ENCODE assay signal across 16 cellular contexts in genomic region chr4:71009091-71009490, GRCh38. TPM values are rescaled to one million over a fixed set of nuclear protein-coding genes. Genes with fewer than 3 reads are reported as not detected.
A peak's percentile ranks its signal among the peaks of the same experiment; 100 is the strongest.
DNase-seq lines count a peak whose midpoint lies in the region; ATAC-seq and TF ChIP-seq lines count a peak whose summit lies in the region.
"Had no signal": no experiment of that assay in that cellular context is flagged by ENCODE, and none has a peak within 500 bp of the region (broad histone marks: within the 10 kb centered on the region; RNA-seq: fewer than 3 reads in every experiment).

No MANE protein-coding gene starts in this region.

- H3K4me1 Mint-ChIP-seq in activated CD4-positive, alpha-beta T cell treated with anti-CD3 and anti-CD28 coated beads, Interleukin-2, amount 10 ng/mL, durations not matched to agents 24 days and 14 days = peaks cover 49% of the 10 kb centered on the region

- no peak overlapping the region for H3K4me2 ChIP-seq in OCI-LY1 (ENCODE audit: low read length)
- peak overlapping the region; percentile 62 for H3K4me2 ChIP-seq in osteoblast (ENCODE audit: insufficient read depth, low read length)
- H3K4me2 ChIP-seq: KMS-11 had no signal

- H3K4me1 ChIP-seq in OCI-LY1 (ENCODE audit: insufficient read depth, low read length, severe bottlenecking) (peaks cover 59% of the 10 kb centered on the region), osteoblast (ENCODE audit: insufficient read depth, low read length) (peaks cover 20% of the 10 kb centered on the region)
- H3K4me1 ChIP-seq: vagina had no signal

- H3K9ac ChIP-seq in OCI-LY1 (ENCODE audit: low read length) = no peak overlapping the region
- H3K9ac ChIP-seq: KMS-11 had no signal

- peak; percentile 23 for DNase-seq in activated CD4-positive, alpha-beta T cell treated with anti-CD3 and anti-CD28 coated beads, Interleukin-2, amount 10 ng/mL, durations not matched to agents 24 days and 14 days
- DNase-seq in activated CD4-positive, alpha-beta T cell treated with anti-CD3 and anti-CD28 coated beads for 48 hours = no peak
- DNase-seq in brain microvascular endothelial cell (no peak), osteoblast (ENCODE audit: insufficient read length, low spot score, missing footprints) (peak; percentile 80), dedifferentiated amniotic fluid mesenchymal stem cell (ENCODE audit: extremely low spot score) (no peak), amygdala (lab: John Stamatoyannopoulos, UW) (no peak)
- DNase-seq: activated CD4-positive, CD25-positive, alpha-beta regulatory T cell; body of pancreas; effector CD4-positive, alpha-beta T cell; mammary epithelial cell; NCI-H1417 treated with DMSO at 0.1 percent for 48 hours; stimulated activated naive CD8-positive, alpha-beta T cell treated with anti-CD3 and anti-CD28 coated beads, Interleukin-15, amount 100 ng/mL, for 72 hours had no signal

- ATAC-seq in GM21786 (IDR thresholded peaks at IDR 0.05; ENCODE audit: unreplicated experiment) = no peak

- H3K27me3 ChIP-seq in OCI-LY1 (ENCODE audit: insufficient read depth, low read length) (no peaks in the 10 kb centered on the region), brain microvascular endothelial cell (replicated peaks) (no peaks in the 10 kb centered on the region), osteoblast (ENCODE audit: insufficient read depth, low read length) (no peaks in the 10 kb centered on the region)
- H3K27me3 ChIP-seq: body of pancreas, vagina had no signal

- peaks cover 26% of the 10 kb centered on the region for H3K36me3 Mint-ChIP-seq in activated CD4-positive, alpha-beta T cell treated with anti-CD3 and anti-CD28 coated beads, Interleukin-2, amount 10 ng/mL, durations not matched to agents 24 days and 14 days (ENCODE audit: low read depth)

- no peaks in the 10 kb centered on the region for H3F3A ChIP-seq in OCI-LY1 (ENCODE audit: insufficient read depth, low read length)

- intact Hi-C loops in activated CD4-positive, alpha-beta T cell treated with anti-CD3 and anti-CD28 coated beads, Interleukin-2, amount 10 ng/mL, durations not matched to agents 24 days and 14 days (cut with micrococcal nuclease) = loop anchor here (2.0 to 10.0 kb wide), 3 partner anchors 302 to 394 kb away; no protein-coding TSS in a partner anchor

- in situ Hi-C loops in brain microvascular endothelial cell (cut with HindIII; ENCODE audit: low pct_ligation_motif_present, low sequenced_read_pairs) = no loop called here

- H3K9me2 ChIP-seq in OCI-LY1 (ENCODE audit: low read depth, low read length) = no peaks in the 10 kb centered on the region

- H3K9me3 ChIP-seq in OCI-LY1 (ENCODE audit: low read length) (no peaks in the 10 kb centered on the region), osteoblast (ENCODE audit: low read depth, low read length) (no peaks in the 10 kb centered on the region)
- H3K9me3 ChIP-seq: body of pancreas, vagina had no signal

- peaks cover 11% of the 10 kb centered on the region for H3K9me3 Mint-ChIP-seq in activated CD4-positive, alpha-beta T cell treated with anti-CD3 and anti-CD28 coated beads, Interleukin-2, amount 10 ng/mL, durations not matched to agents 24 days and 14 days
- H3K9me3 Mint-ChIP-seq: stimulated activated naive CD8-positive, alpha-beta T cell treated with anti-CD3 and anti-CD28 coated beads, Interleukin-15, amount 100 ng/mL, for 72 hours had no signal

- H3K27me3 Mint-ChIP-seq in activated CD4-positive, alpha-beta T cell treated with anti-CD3 and anti-CD28 coated beads, Interleukin-2, amount 10 ng/mL, durations not matched to agents 24 days and 14 days = no peaks in the 10 kb centered on the region
- H3K27me3 Mint-ChIP-seq: stimulated activated naive CD8-positive, alpha-beta T cell treated with anti-CD3 and anti-CD28 coated beads, Interleukin-15, amount 100 ng/mL, for 72 hours had no signal

- peak overlapping the region; percentile 51 for H3K27ac ChIP-seq in OCI-LY1 (ENCODE audit: low read depth, low read length, poor library complexity, severe bottlenecking)
- H3K27ac ChIP-seq in brain microvascular endothelial cell = peak overlapping the region; percentile 43
- peak overlapping the region; percentile 65 for H3K27ac ChIP-seq in osteoblast (ENCODE audit: low read depth, low read length)
- H3K27ac ChIP-seq: body of pancreas, KMS-11, vagina had no signal

- H2AFZ ChIP-seq in OCI-LY1 (ENCODE audit: low read length) = no peak overlapping the region
- H2AFZ ChIP-seq in osteoblast (ENCODE audit: low read length) = no peak overlapping the region

- H3K4me3 ChIP-seq in OCI-LY1 (ENCODE audit: low read depth, low read length, poor library complexity, severe bottlenecking) = no peak overlapping the region
- H3K4me3 ChIP-seq in brain microvascular endothelial cell (ENCODE audit: low read depth, low read length) = no peak overlapping the region
- H3K4me3 ChIP-seq in osteoblast (ENCODE audit: insufficient read depth, low read length) = no peak overlapping the region
- H3K4me3 ChIP-seq: body of pancreas, vagina had no signal

- no peak overlapping the region for H3K4me3 Mint-ChIP-seq in activated CD4-positive, alpha-beta T cell treated with anti-CD3 and anti-CD28 coated beads, Interleukin-2, amount 10 ng/mL, durations not matched to agents 24 days and 14 days

- H3K36me3 ChIP-seq in OCI-LY1 (ENCODE audit: insufficient read depth, low read length) (peaks cover 66% of the 10 kb centered on the region), brain microvascular endothelial cell (replicated peaks) (no peaks in the 10 kb centered on the region), osteoblast (ENCODE audit: insufficient read depth, low read length) (no peaks in the 10 kb centered on the region)
- H3K36me3 ChIP-seq: vagina had no signal

- H3K79me2 ChIP-seq in OCI-LY1 (ENCODE audit: insufficient read depth, low read length) (peaks cover 72% of the 10 kb centered on the region), osteoblast (ENCODE audit: insufficient read depth, low read length) (peaks cover 50% of the 10 kb centered on the region)

- no peak overlapping the region for H3K27ac Mint-ChIP-seq in activated CD4-positive, alpha-beta T cell treated with anti-CD3 and anti-CD28 coated beads, Interleukin-2, amount 10 ng/mL, durations not matched to agents 24 days and 14 days
- H3K27ac Mint-ChIP-seq: stimulated activated naive CD8-positive, alpha-beta T cell treated with anti-CD3 and anti-CD28 coated beads, Interleukin-15, amount 100 ng/mL, for 72 hours had no signal

- TF ChIP-seq CTCF in OCI-LY1 (IDR thresholded peaks at IDR 0.05; ENCODE audit: low read length) = no peak
- TF ChIP-seq CTCF in brain microvascular endothelial cell (IDR thresholded peaks at IDR 0.05; ENCODE audit: low read depth, low read length, missing control alignments) = no peak
- no peak for TF ChIP-seq CTCF in osteoblast (IDR thresholded peaks at IDR 0.05; ENCODE audit: extremely low read depth, low read depth, low read length)

- no peaks in the 10 kb centered on the region for H4K20me1 ChIP-seq in OCI-LY1 (ENCODE audit: insufficient read depth, low read length)
- H4K20me1 ChIP-seq in osteoblast (ENCODE audit: insufficient read depth, low read length) = no peaks in the 10 kb centered on the region

RNA-seq across cellular contexts. Expression of gene DCK, which starts 15.6 kb away (rescaled TPM):
- 35.6 and 37.0 TPM in 2 replicates for total RNA-seq in activated CD4-positive, alpha-beta T cell treated with anti-CD3 and anti-CD28 coated beads, Interleukin-2, amount 10 ng/mL, durations not matched to agents 24 days and 14 days
- 13.8 and 16.5 TPM in 2 replicates for total RNA-seq in osteoblast

Comparison
In these comparisons a context has a peak if more than half of its experiments do, and no peak if none do; other contexts are left out.
1. DNase-seq: peak in activated CD4-positive, alpha-beta T cell treated with anti-CD3 and anti-CD28 coated beads, Interleukin-2, amount 10 ng/mL, durations not matched to agents 24 days and 14 days (single experiment) and osteoblast (single experiment); none in activated CD4-positive, alpha-beta T cell treated with anti-CD3 and anti-CD28 coated beads for 48 hours (single experiment), brain microvascular endothelial cell (single experiment), dedifferentiated amniotic fluid mesenchymal stem cell (single experiment) and amygdala (0 of 56).
2. Peak in every context shown above with its lines, with median percentiles within 50 percentile points of each other: H3K27ac ChIP-seq.